Comparison of ENCODE assay signal across 3 cellular contexts in genomic region chr10:46871583-46871982, GRCh38. TPM values are rescaled to one million over a fixed set of nuclear protein-coding genes. Genes with fewer than 3 reads are reported as not detected.
"Had no signal": no experiment of that assay in that cellular context is flagged by ENCODE, and none has a peak within 500 bp of the region (broad histone marks: within the 10 kb centered on the region; RNA-seq: fewer than 3 reads in every experiment).

No MANE protein-coding gene starts in this region.

RNA-seq across cellular contexts. Expression of gene PTPN20, which starts 39.6 kb away (rescaled TPM):
- total RNA-seq: chondrocyte, mesothelial cell of epicardium had no signal
- polyA plus RNA-seq: hepatocyte had no signal
